8 cellular contexts compared by ENCODE assay signal in genomic region chr5:151315998-151316597, GRCh38. TPM values are rescaled to one million over a fixed set of nuclear protein-coding genes. Genes with fewer than 3 reads are reported as not detected.
DNase-seq lines count a peak whose midpoint lies in the region; ATAC-seq and TF ChIP-seq lines count a peak whose summit lies in the region.

No MANE protein-coding gene starts in this region.

- no peaks in the 10 kb centered on the region for H3K4me1 ChIP-seq in A673 (ENCODE audit: insufficient read depth, low read length, poor library complexity, severe bottlenecking)
- peaks cover 4% of the 10 kb centered on the region for H3K4me1 ChIP-seq in endodermal cell (ENCODE audit: control insufficient read depth, insufficient read depth, low read length)
- H3K4me1 ChIP-seq in mucosa of descending colon (ENCODE audit: low read depth), result no peaks in the 10 kb centered on the region

- peak; percentile 64 for DNase-seq in A673 (ENCODE audit: low spot score)
- peak; percentile 21 for DNase-seq in NCI-H2029 treated with DMSO at 0.1 percent for 48 hours (lab: John Stamatoyannopoulos, UW)
- DNase-seq in activated CD4-positive, alpha-beta T cell treated with anti-CD3 and anti-CD28 coated beads, Interleukin-2, amount 50 U/mL, for 1 hour, result peak; percentile 60
- DNase-seq in endodermal cell, result peak; percentile 90
- peak in 2 of 3 donors; percentile 84 to 91 for DNase-seq in mucosa of descending colon
- DNase-seq in stimulated activated CD8-positive, alpha-beta memory T cell treated with anti-CD3 and anti-CD28 coated beads, Interleukin-7, amount 100 ng/mL, for 4 hours (ENCODE audit: low read depth in 2 of 2), result peak; percentile 0 to 20

- peaks cover 56% of the 10 kb centered on the region for H3K4me1 Mint-ChIP-seq in endodermal cell

- H3K27me3 ChIP-seq in A673 (replicated peaks; ENCODE audit: insufficient read depth, low read depth, low read length, poor library complexity) (no peaks in the 10 kb centered on the region), endodermal cell (ENCODE audit: control insufficient read depth, insufficient read depth, low read length, poor library complexity, severe bottlenecking) (no peaks in the 10 kb centered on the region)

- H3K4me3 ChIP-seq in A673 (ENCODE audit: low read depth, low read length, poor library complexity, severe bottlenecking) (no peak overlapping the region), endodermal cell (ENCODE audit: low read length) (no peak overlapping the region), mucosa of descending colon (no peak overlapping the region)

- ATAC-seq in HG02678 (IDR thresholded peaks at IDR 0.05; ENCODE audit: unreplicated experiment) (peak; percentile 78), mucosa of descending colon (peak; percentile 87)

- POLR2A ChIA-PET in A673 (lab: Charles Lee; ENCODE audit: low non-redundant PET), result no interaction called here

- peak; percentile 93 for TF ChIP-seq CTCF in A673 (conservative IDR thresholded peaks at IDR 0.05; ENCODE audit: low read depth, low read length)
- peak; percentile 95 for TF ChIP-seq CTCF in GM12873 (IDR thresholded peaks at IDR 0.05; ENCODE audit: insufficient read depth, low read depth, low read length, missing control alignments)
- TF ChIP-seq CTCF in endodermal cell (conservative IDR thresholded peaks at IDR 0.05), result peak; percentile 95
- TF ChIP-seq CTCF in mucosa of descending colon (IDR thresholded peaks at IDR 0.05), result peak; percentile 70

- H3K4me3 Mint-ChIP-seq in endodermal cell, result no peak overlapping the region

- H3K27ac Mint-ChIP-seq in endodermal cell, result no peak overlapping the region

- no peaks in the 10 kb centered on the region for H3K36me3 ChIP-seq in A673 (ENCODE audit: insufficient read depth, low read length, poor library complexity, severe bottlenecking)
- no peaks in the 10 kb centered on the region for H3K36me3 ChIP-seq in endodermal cell (ENCODE audit: control insufficient read depth, insufficient read depth, low read length)
- no peaks in the 10 kb centered on the region for H3K36me3 ChIP-seq in mucosa of descending colon (ENCODE audit: low read depth)

- intact Hi-C loops in A673 (cut with micrococcal nuclease; ENCODE audit: unreplicated experiment) (loop anchor here (10.0 kb wide), 1 partner anchor 339 kb away; no protein-coding TSS in a partner anchor), mucosa of descending colon (cut with DNase I, micrococcal nuclease) (no loop called here)

- no peaks in the 10 kb centered on the region for H3K9me3 ChIP-seq in A673 (ENCODE audit: low read depth, low read length, poor library complexity, severe bottlenecking)
- peaks cover 11% of the 10 kb centered on the region for H3K9me3 ChIP-seq in endodermal cell (ENCODE audit: control insufficient read depth, low read length)
- H3K9me3 ChIP-seq in mucosa of descending colon, result no peaks in the 10 kb centered on the region

- no TSS peak for BruUV-seq in A673 (replicated peaks; lab: Mats Ljungman, UMichigan)

- H3K36me3 Mint-ChIP-seq in endodermal cell (ENCODE audit: low read depth), result no peaks in the 10 kb centered on the region

- no peak overlapping the region for H3K9ac ChIP-seq in endodermal cell (ENCODE audit: extremely low read depth, low read length, poor library complexity, severe bottlenecking)

- CTCF ChIA-PET in A673 (lab: Charles Lee), result interaction anchor here (1.0 to 1.5 kb wide), 4 partner anchors 12 to 336 kb away, joined by 3 to 6 read pairs (median 4); partner anchors contain the start of gene SLC36A3

- no peak overlapping the region for H3K27ac ChIP-seq in A673 (ENCODE audit: low read depth, low read length, poor library complexity, severe bottlenecking)
- H3K27ac ChIP-seq in endodermal cell (ENCODE audit: low read depth, low read length), result no peak overlapping the region

- WGBS in endodermal cell (ENCODE audit: insufficient coverage in 1 of 2, insufficient read length in 1 of 2), 2 experiments, result 63 to 72% methylated on average over 4 to 8 of the region's 8 CpGs

- H3K9me3 Mint-ChIP-seq in endodermal cell, result peaks cover 5% of the 10 kb centered on the region

- H3K27me3 Mint-ChIP-seq in endodermal cell (ENCODE audit: insufficient read depth), result no peaks in the 10 kb centered on the region

RNA-seq across cellular contexts. Expression of gene SLC36A3, which starts 12.5 kb away (rescaled TPM):
- total RNA-seq in A673 (2021), result not detected in 2 replicates
- not detected for total RNA-seq in endodermal cell
- polyA plus RNA-seq in endodermal cell (2013, experiment 1 of 2), result not detected
- not detected for polyA plus RNA-seq in endodermal cell (2013, experiment 2 of 2)
- total RNA-seq in mucosa of descending colon, result not detected

RNA-seq across cellular contexts. Expression of gene SLC36A2, which starts 31.3 kb away (rescaled TPM):
- total RNA-seq in A673 (2021) (not detected in 2 replicates), endodermal cell (1 to 10 TPM in 1 of 2 donors, not detected in 1; 1.4 TPM), mucosa of descending colon (not detected)
- not detected for polyA plus RNA-seq in endodermal cell (2013, experiment 1 of 2)
- not detected for polyA plus RNA-seq in endodermal cell (2013, experiment 2 of 2)

Comparison
In these comparisons a context has a peak if more than half of its experiments do, and no peak if none do; other contexts are left out.
1. DNase-seq: peak in every context shown above with its lines; median percentile 90 in endodermal cell; 88 in mucosa of descending colon; 64 in A673; 60 in activated CD4-positive, alpha-beta T cell treated with anti-CD3 and anti-CD28 coated beads, Interleukin-2, amount 50 U/mL, for 1 hour; 21 in NCI-H2029 treated with DMSO at 0.1 percent for 48 hours; 10 in stimulated activated CD8-positive, alpha-beta memory T cell treated with anti-CD3 and anti-CD28 coated beads, Interleukin-7, amount 100 ng/mL, for 4 hours.